ENCODE assay signal across 9 cellular contexts in the genomic region with DNA sequence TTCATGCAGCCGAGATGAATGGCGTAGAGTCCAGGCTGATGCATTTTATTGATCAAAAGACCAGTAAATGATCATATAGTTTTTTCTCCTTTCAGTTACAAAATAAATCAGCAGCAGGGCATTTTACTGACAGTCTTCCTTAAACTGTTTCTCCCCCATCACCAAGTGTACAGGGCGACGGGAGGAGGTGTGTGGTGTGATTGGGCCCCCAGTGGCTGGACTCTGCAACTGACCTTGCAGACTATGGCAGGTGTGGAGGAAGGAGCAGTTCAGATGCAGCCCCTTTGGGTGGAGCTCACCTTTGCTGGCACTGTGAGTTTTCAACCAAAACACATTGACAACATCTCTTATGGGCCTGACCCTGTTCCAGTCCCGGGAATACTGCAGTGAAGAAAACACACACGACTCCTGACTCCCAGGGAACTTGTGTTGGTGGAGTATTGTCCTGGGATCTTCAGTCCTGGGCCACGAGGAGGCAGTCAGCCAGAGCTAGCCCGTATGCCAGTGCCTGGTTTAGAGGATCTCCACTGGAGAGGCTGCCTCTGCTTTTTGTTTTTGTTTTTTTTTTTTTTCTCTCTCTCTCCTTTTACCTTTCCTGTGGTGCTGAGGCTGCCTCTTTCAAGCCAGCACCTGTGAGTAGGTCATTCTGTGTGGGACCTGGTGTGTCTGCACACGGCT. TPM values are rescaled to one million over a fixed set of nuclear protein-coding genes. Genes with fewer than 3 reads are reported as not detected.
DNase-seq lines count a peak whose midpoint lies in the region; ATAC-seq, FAIRE-seq and TF ChIP-seq lines count a peak whose summit lies in the region.
"Had no signal": no experiment of that assay in that cellular context is flagged by ENCODE, and none has a peak within 500 bp of the region (broad histone marks: within the 10 kb centered on the region; RNA-seq: fewer than 3 reads in every experiment).

No MANE protein-coding gene starts in this region.

- no peak for TF ChIP-seq RAD21 in HepG2 (CRISPR knock-in tag; IDR thresholded peaks at IDR 0.05)

- TF ChIP-seq EP300 in HepG2 (IDR thresholded peaks at IDR 0.05; ENCODE audit: low read depth in 2 of 2, low read length in 2 of 2) (no peak), HepG2 (CRISPR knock-in tag; IDR thresholded peaks at IDR 0.05; ENCODE audit: borderline replicate concordance) (no peak)

- no peaks in the 10 kb centered on the region for H3K36me3 ChIP-seq in HepG2 (replicated peaks in 1 of 2; ENCODE audit: control insufficient read depth in 1 of 2, insufficient read depth in 2 of 2, low read length in 2 of 2)
- no peaks in the 10 kb centered on the region for H3K36me3 ChIP-seq in right lobe of liver
- no peaks in the 10 kb centered on the region for H3K36me3 ChIP-seq in PC-9 (ENCODE audit: low read depth)

- CTCF ChIA-PET in HepG2 (lab: Yijun Ruan, JAX; ENCODE audit: low intra/inter-chr PET ratio, low total read pairs) (interaction anchor here (1.6 kb wide), 1 partner anchor 86 kb away, joined by 3 read pairs; no protein-coding TSS in a partner anchor), PC-9 (lab: Charles Lee) (interaction anchor here (0.5 kb wide), 1 partner anchor 85 kb away, joined by 4 read pairs; no protein-coding TSS in a partner anchor)

- peaks cover 0 to 12% of the 10 kb centered on the region in 2 experiments; a peak in 3 of 5 replicates for H3K27me3 ChIP-seq in HepG2 (ENCODE audit: control insufficient read depth in 1 of 2, insufficient read depth in 2 of 2, low read length in 2 of 2)
- H3K27me3 ChIP-seq in right lobe of liver, result no peaks in the 10 kb centered on the region
- no peaks in the 10 kb centered on the region for H3K27me3 ChIP-seq in PC-9 (ENCODE audit: insufficient read depth, low read depth)

- no peak overlapping the region for H3K9ac ChIP-seq in HepG2 (ENCODE audit: insufficient read depth, low read depth, low read length)

- H3K9me2 ChIP-seq in PC-9 (ENCODE audit: insufficient read depth), result no peaks in the 10 kb centered on the region

- peak; percentile 70 for TF ChIP-seq CTCF in HepG2 (CRISPR knock-in tag; IDR thresholded peaks at IDR 0.05)
- peak in 2 of 4 donors; percentile 5 to 8 for TF ChIP-seq CTCF in right lobe of liver (IDR thresholded peaks at IDR 0.05)
- peak; percentile 62 for TF ChIP-seq CTCF in PC-9 (conservative IDR thresholded peaks at IDR 0.05)
- peak; percentile 17 for TF ChIP-seq CTCF in fibroblast of pulmonary artery (IDR thresholded peaks at IDR 0.05; ENCODE audit: low read length, missing control alignments)

- intact Hi-C loops in HepG2 (cut with micrococcal nuclease; ENCODE audit: unreplicated experiment) (no loop called here), right lobe of liver (cut with DNase I) (no loop called here), PC-9 (cut with micrococcal nuclease; ENCODE audit: unreplicated experiment) (no loop called here)

- WGBS in HepG2 (ENCODE audit: low lambda C conversion rate), result 26% methylated on average over 9 of the region's 9 CpGs
- 91% methylated on average over 8 of the region's 9 CpGs for WGBS in right lobe of liver (ENCODE audit: insufficient coverage, low coverage, low lambda C conversion rate, missing lambda C conversion rate)

- peak; percentile 48 for DNase-seq in HepG2 (ENCODE audit: low spot score)
- no peak for DNase-seq in right lobe of liver
- DNase-seq in PC-9, result peak in 1 of 2 experiments; percentile 8
- DNase-seq in fibroblast of pulmonary artery (ENCODE audit: low read depth), result no peak
- DNase-seq in urothelium cell line (ENCODE audit: low spot score), result peak; percentile 45
- no peak for DNase-seq in NCI-H1694 treated with DMSO at 0.1 percent for 48 hours (lab: John Stamatoyannopoulos, UW)
- no peak for DNase-seq in kidney glomerular epithelial cell (lab: John Stamatoyannopoulos, UW)
- DNase-seq: cortex of kidney had no signal

- FAIRE-seq in HepG2 (lab: Jason Lieb, UNC), result peak; percentile 97
- FAIRE-seq in urothelium cell line (lab: Jason Lieb, UNC), result no peak

- BruUV-seq in HepG2 (replicated peaks; lab: Mats Ljungman, UMichigan), result no TSS peak
- BruUV-seq in PC-9 (replicated peaks; lab: Mats Ljungman, UMichigan), result no TSS peak

- H3K4me3 ChIP-seq in HepG2 (replicated peaks in 1 of 3; ENCODE audit: insufficient read depth in 1 of 3, low read depth in 2 of 3, low read length in 3 of 3), result no peak overlapping the region
- H3K4me3 ChIP-seq in right lobe of liver, result no peak overlapping the region
- H3K4me3 ChIP-seq in PC-9, result no peak overlapping the region
- no peak overlapping the region for H3K4me3 ChIP-seq in fibroblast of pulmonary artery (replicated peaks; ENCODE audit: low read depth, low read length)

- TF ChIP-seq POLR2A in HepG2 (IDR thresholded peaks at IDR 0.05; ENCODE audit: insufficient read depth in 1 of 2, low read depth in 2 of 2, low read length in 2 of 2), result no peak
- TF ChIP-seq POLR2A in right lobe of liver (IDR thresholded peaks at IDR 0.05), result no peak

- H2AFZ ChIP-seq in HepG2 (ENCODE audit: low read length), result no peak overlapping the region
- H2AFZ ChIP-seq in PC-9, result no peak overlapping the region

- POLR2A ChIA-PET in HepG2 (lab: Yijun Ruan, JAX) (no interaction called here), PC-9 (lab: Charles Lee; ENCODE audit: unreplicated experiment) (interaction anchor here (0.6 kb wide), 1 partner anchor 59 kb away, joined by 5 read pairs; no protein-coding TSS in a partner anchor)

- peaks cover 7% of the 10 kb centered on the region; the same call in 1 of the 2 replicates for H3F3A ChIP-seq in PC-9 (ENCODE audit: insufficient read depth, low read depth)

- no peaks in the 10 kb centered on the region for H3K9me3 ChIP-seq in HepG2 (ENCODE audit: low read length)
- H3K9me3 ChIP-seq in right lobe of liver, result no peaks in the 10 kb centered on the region
- no peaks in the 10 kb centered on the region for H3K9me3 ChIP-seq in PC-9 (ENCODE audit: insufficient read depth, low read depth)

- H3K27ac ChIP-seq in HepG2 (ENCODE audit: extremely low read length, insufficient read depth, low read length), result no peak overlapping the region
- H3K27ac ChIP-seq in right lobe of liver, result no peak overlapping the region
- no peak overlapping the region for H3K27ac ChIP-seq in PC-9

- no peaks in the 10 kb centered on the region for H4K20me1 ChIP-seq in HepG2 (ENCODE audit: insufficient read depth, low read length)
- no peaks in the 10 kb centered on the region for H4K20me1 ChIP-seq in PC-9 (ENCODE audit: insufficient read depth)

- H3K4me1 ChIP-seq in HepG2 (ENCODE audit: insufficient read depth, low read length), result peaks cover 33% of the 10 kb centered on the region
- peaks cover 0 to 20% (median 0%) of the 10 kb centered on the region in 4 donors for H3K4me1 ChIP-seq in right lobe of liver
- peaks cover 16% of the 10 kb centered on the region for H3K4me1 ChIP-seq in PC-9 (replicated peaks; ENCODE audit: insufficient read depth)

- ATAC-seq in HepG2 (peak; percentile 93), right lobe of liver (no peak), HG03469 (IDR thresholded peaks at IDR 0.05; ENCODE audit: unreplicated experiment) (no peak)

- no peak overlapping the region for H3K4me2 ChIP-seq in HepG2 (ENCODE audit: low read depth, low read length)
- H3K4me2 ChIP-seq in PC-9, result no peak overlapping the region

- H3K79me2 ChIP-seq in HepG2 (ENCODE audit: insufficient read depth, low read length), result no peaks in the 10 kb centered on the region
- H3K79me2 ChIP-seq in PC-9 (ENCODE audit: low read depth), result no peaks in the 10 kb centered on the region

- in situ Hi-C loops in HepG2 (cut with HindIII; ENCODE audit: extremely low pct_ligation_motif_present, low pct_unique_long_range_greater_than_20kb), result no loop called here

RNA-seq across cellular contexts. Expression of a gene that starts 29.8 kb away (rescaled TPM):
- total RNA-seq in HepG2 (2016; rRNA removed; fragmentation: Illumina TruSeq; extraction: Trizol) (1.5 and 1.8 TPM in 2 replicates), right lobe of liver (1 to 10 TPM; 2.6 to 7.4 (median 4.7) TPM), PC-9 (2021) (4.2 and 4.3 TPM in 2 replicates)
- total RNA-seq in HepG2 (2016; cell fraction: cytosol; rRNA removed; fragmentation: Illumina TruSeq; extraction: Trizol; ENCODE audit: low read depth), result 0.62 and 0.91 TPM in 2 replicates
- 1.5 and 1.7 TPM in 2 replicates for total RNA-seq in HepG2 (2016; cell fraction: insoluble cytoplasmic fraction; rRNA removed; fragmentation: Illumina TruSeq; extraction: Trizol)
- 0.99 and 1.1 TPM in 2 replicates for total RNA-seq in HepG2 (2016; cell fraction: membrane; rRNA removed; fragmentation: Illumina TruSeq; extraction: Trizol)
- total RNA-seq in HepG2 (2016; cell fraction: nucleus; rRNA removed; fragmentation: Illumina TruSeq; extraction: Trizol), result 0.75 and 1.6 TPM in 2 replicates
- 1.8 and 2.4 TPM in 2 replicates for polyA plus RNA-seq in HepG2 (2011; rRNA removed)
- polyA plus RNA-seq in HepG2 (2011; cell fraction: cytosol; rRNA removed), result 1.6 and 2.3 TPM in 2 replicates
- polyA plus RNA-seq in HepG2 (2011; cell fraction: nucleus; rRNA removed), result 6.1 and 6.2 TPM in 2 replicates
- polyA plus RNA-seq in HepG2 (2012), result 1.6 and 2.5 TPM in 2 replicates
- 0.47 and 1.2 TPM in 2 replicates for polyA plus RNA-seq in HepG2 (2016; cell fraction: cytosol; fragmentation: Illumina TruSeq; extraction: Trizol; ENCODE audit: low read depth)
- polyA plus RNA-seq in HepG2 (2016; cell fraction: insoluble cytoplasmic fraction; fragmentation: Illumina TruSeq; extraction: Trizol; ENCODE audit: low read depth), result 1.3 and 1.5 TPM in 2 replicates
- polyA plus RNA-seq in HepG2 (2016; cell fraction: membrane; fragmentation: Illumina TruSeq; extraction: Trizol; ENCODE audit: low read depth), result 0.90 and 1.2 TPM in 2 replicates
- 1.4 and 2.0 TPM in 2 replicates for polyA plus RNA-seq in HepG2 (2016; cell fraction: nucleus; fragmentation: Illumina TruSeq; extraction: Trizol; ENCODE audit: insufficient read depth, low read depth)
- polyA minus RNA-seq in HepG2 (2011; rRNA and poly(A)+ RNA removed; ENCODE audit: low replicate concordance), result 1.2 and 3.4 TPM in 2 replicates
- polyA minus RNA-seq in HepG2 (2011; cell fraction: cytosol; rRNA and poly(A)+ RNA removed), result 0.99 and 1.8 TPM in 2 replicates
- 3.6 and 5.5 TPM in 2 replicates for polyA minus RNA-seq in HepG2 (2011; cell fraction: nucleus; rRNA and poly(A)+ RNA removed)

RNA-seq across cellular contexts. Expression of a gene that starts 46.0 kb away (rescaled TPM):
- total RNA-seq in HepG2 (2016; rRNA removed; fragmentation: Illumina TruSeq; extraction: Trizol) (39.6 and 46.8 TPM in 2 replicates), right lobe of liver (10 to 100 TPM; 10.7 to 27.5 (median 19.0) TPM), PC-9 (2021) (79.3 and 85.1 TPM in 2 replicates)
- total RNA-seq in HepG2 (2016; cell fraction: cytosol; rRNA removed; fragmentation: Illumina TruSeq; extraction: Trizol; ENCODE audit: low read depth), result 7.0 and 8.2 TPM in 2 replicates
- total RNA-seq in HepG2 (2016; cell fraction: insoluble cytoplasmic fraction; rRNA removed; fragmentation: Illumina TruSeq; extraction: Trizol), result 36.4 and 48.1 TPM in 2 replicates
- 31.2 and 33.2 TPM in 2 replicates for total RNA-seq in HepG2 (2016; cell fraction: membrane; rRNA removed; fragmentation: Illumina TruSeq; extraction: Trizol)
- 34.5 and 37.8 TPM in 2 replicates for total RNA-seq in HepG2 (2016; cell fraction: nucleus; rRNA removed; fragmentation: Illumina TruSeq; extraction: Trizol)
- polyA plus RNA-seq in HepG2 (2011; rRNA removed), result 67.6 and 79.2 TPM in 2 replicates
- polyA plus RNA-seq in HepG2 (2011; cell fraction: cytosol; rRNA removed), result 96.7 and 128 TPM in 2 replicates
- polyA plus RNA-seq in HepG2 (2011; cell fraction: nucleus; rRNA removed), result 127 and 132 TPM in 2 replicates
- 56.5 and 63.5 TPM in 2 replicates for polyA plus RNA-seq in HepG2 (2012)
- polyA plus RNA-seq in HepG2 (2016; cell fraction: cytosol; fragmentation: Illumina TruSeq; extraction: Trizol; ENCODE audit: low read depth), result 4.1 and 4.9 TPM in 2 replicates
- 35.0 and 37.7 TPM in 2 replicates for polyA plus RNA-seq in HepG2 (2016; cell fraction: insoluble cytoplasmic fraction; fragmentation: Illumina TruSeq; extraction: Trizol; ENCODE audit: low read depth)
- 18.0 and 19.5 TPM in 2 replicates for polyA plus RNA-seq in HepG2 (2016; cell fraction: membrane; fragmentation: Illumina TruSeq; extraction: Trizol; ENCODE audit: low read depth)
- polyA plus RNA-seq in HepG2 (2016; cell fraction: nucleus; fragmentation: Illumina TruSeq; extraction: Trizol; ENCODE audit: insufficient read depth, low read depth), result 57.2 and 68.7 TPM in 2 replicates
- 49.1 and 145 TPM in 2 replicates for polyA minus RNA-seq in HepG2 (2011; rRNA and poly(A)+ RNA removed; ENCODE audit: low replicate concordance)
- 43.3 and 54.9 TPM in 2 replicates for polyA minus RNA-seq in HepG2 (2011; cell fraction: cytosol; rRNA and poly(A)+ RNA removed)
- 53.7 and 58.9 TPM in 2 replicates for polyA minus RNA-seq in HepG2 (2011; cell fraction: nucleus; rRNA and poly(A)+ RNA removed)

RNA-seq across cellular contexts. Expression of a gene that starts 54.9 kb away (rescaled TPM):
- total RNA-seq in HepG2 (2016; rRNA removed; fragmentation: Illumina TruSeq; extraction: Trizol) (not detected in 2 replicates), right lobe of liver (not detected), PC-9 (2021) (not detected in 2 replicates)
- total RNA-seq in HepG2 (2016; cell fraction: cytosol; rRNA removed; fragmentation: Illumina TruSeq; extraction: Trizol; ENCODE audit: low read depth), result not detected in 2 replicates
- total RNA-seq in HepG2 (2016; cell fraction: insoluble cytoplasmic fraction; rRNA removed; fragmentation: Illumina TruSeq; extraction: Trizol), result not detected in 2 replicates
- total RNA-seq in HepG2 (2016; cell fraction: membrane; rRNA removed; fragmentation: Illumina TruSeq; extraction: Trizol), result not detected in 2 replicates
- not detected in 2 replicates for total RNA-seq in HepG2 (2016; cell fraction: nucleus; rRNA removed; fragmentation: Illumina TruSeq; extraction: Trizol)
- not detected in 2 replicates for polyA plus RNA-seq in HepG2 (2011; rRNA removed)
- not detected in 2 replicates for polyA plus RNA-seq in HepG2 (2011; cell fraction: cytosol; rRNA removed)
- not detected in 2 replicates for polyA plus RNA-seq in HepG2 (2011; cell fraction: nucleus; rRNA removed)
- not detected in 2 replicates for polyA plus RNA-seq in HepG2 (2012)
- not detected in 2 replicates for polyA plus RNA-seq in HepG2 (2016; cell fraction: cytosol; fragmentation: Illumina TruSeq; extraction: Trizol; ENCODE audit: low read depth)
- not detected in 2 replicates for polyA plus RNA-seq in HepG2 (2016; cell fraction: insoluble cytoplasmic fraction; fragmentation: Illumina TruSeq; extraction: Trizol; ENCODE audit: low read depth)
- polyA plus RNA-seq in HepG2 (2016; cell fraction: membrane; fragmentation: Illumina TruSeq; extraction: Trizol; ENCODE audit: low read depth), result not detected in 2 replicates
- polyA plus RNA-seq in HepG2 (2016; cell fraction: nucleus; fragmentation: Illumina TruSeq; extraction: Trizol; ENCODE audit: insufficient read depth, low read depth), result not detected in 2 replicates
- polyA minus RNA-seq in HepG2 (2011; rRNA and poly(A)+ RNA removed; ENCODE audit: low replicate concordance), result not detected in 2 replicates
- not detected in 2 replicates for polyA minus RNA-seq in HepG2 (2011; cell fraction: cytosol; rRNA and poly(A)+ RNA removed)
- polyA minus RNA-seq in HepG2 (2011; cell fraction: nucleus; rRNA and poly(A)+ RNA removed), result not detected in 2 replicates

Comparison
In these comparisons a context has a peak if more than half of its experiments do, and no peak if none do; other contexts are left out.
1. DNase-seq: peak in HepG2 (single experiment) and urothelium cell line (single experiment); none in right lobe of liver (0 of 3), fibroblast of pulmonary artery (single experiment), NCI-H1694 treated with DMSO at 0.1 percent for 48 hours (single experiment) and kidney glomerular epithelial cell (single experiment).